16 cellular contexts compared by ENCODE assay signal in genomic region chr2:151845481-151845880, GRCh38.
A peak's percentile ranks its signal among the peaks of the same experiment; 100 is the strongest.
DNase-seq lines count a peak whose midpoint lies in the region; ATAC-seq lines count a peak whose summit lies in the region.
"Had no signal": no experiment of that assay in that cellular context is flagged by ENCODE, and none has a peak within 500 bp of the region (broad histone marks: within the 10 kb centered on the region; RNA-seq: fewer than 3 reads in every experiment).

No MANE protein-coding gene starts in this region.

- no peaks in the 10 kb centered on the region for H3K27me3 Mint-ChIP-seq in stimulated activated memory B cell treated with anti-CD40 and anti-IgM and Interleukin-4, amounts not matched to agents 10 μg/mL and 1 μg/mL and 100 μg/mL, for 72 hours
- H3K27me3 Mint-ChIP-seq: IgD-negative memory B cell had no signal

- peak overlapping the region; percentile 17 for H3K27ac Mint-ChIP-seq in stimulated activated memory B cell treated with anti-CD40 and anti-IgM and Interleukin-4, amounts not matched to agents 10 μg/mL and 1 μg/mL and 100 μg/mL, for 72 hours
- H3K27ac Mint-ChIP-seq: CD4-positive, alpha-beta memory T cell; IgD-negative memory B cell had no signal

- H3K4me3 Mint-ChIP-seq in stimulated activated memory B cell treated with anti-CD40 and anti-IgM and Interleukin-4, amounts not matched to agents 10 μg/mL and 1 μg/mL and 100 μg/mL, for 72 hours: no peak overlapping the region
- H3K4me3 Mint-ChIP-seq: CD4-positive, alpha-beta memory T cell; IgD-negative memory B cell had no signal

- DNase-seq in NCI-H748 (lab: John Stamatoyannopoulos, UW; ENCODE audit: unreplicated experiment): peak; percentile 21
- DNase-seq in NCI-H748 treated with DMSO at 0.1 percent for 48 hours (lab: John Stamatoyannopoulos, UW): no peak
- no peak for DNase-seq in NCI-H510A (lab: John Stamatoyannopoulos, UW)
- no peak for DNase-seq in DMS79 treated with DMSO at 0.1 percent for 48 hours (lab: John Stamatoyannopoulos, UW)
- DNase-seq: 8988T; Calu3; CD4-positive, alpha-beta memory T cell; NCI-H1417 treated with DMSO at 0.1 percent for 48 hours; NCI-H2029; NCI-H524 had no signal

- H3K27ac ChIP-seq in cingulate gyrus (ENCODE audit: low read depth, low read length): peak overlapping the region; percentile 29
- H3K27ac ChIP-seq: HL-60 had no signal

- no peaks in the 10 kb centered on the region for H3K9me3 Mint-ChIP-seq in stimulated activated memory B cell treated with anti-CD40 and anti-IgM and Interleukin-4, amounts not matched to agents 10 μg/mL and 1 μg/mL and 100 μg/mL, for 72 hours
- H3K9me3 Mint-ChIP-seq: CD4-positive, alpha-beta memory T cell had no signal

- peak; percentile 3 for ATAC-seq in HG03066 (IDR thresholded peaks at IDR 0.05; ENCODE audit: low read depth, unreplicated experiment)
- no peak for ATAC-seq in stimulated activated memory B cell treated with anti-CD40 and anti-IgM and Interleukin-4, amounts not matched to agents 10 μg/mL and 1 μg/mL and 100 μg/mL, for 72 hours
- ATAC-seq in GM18870 (IDR thresholded peaks at IDR 0.05; ENCODE audit: unreplicated experiment): no peak

- H3K4me1 Mint-ChIP-seq in stimulated activated memory B cell treated with anti-CD40 and anti-IgM and Interleukin-4, amounts not matched to agents 10 μg/mL and 1 μg/mL and 100 μg/mL, for 72 hours: peaks cover 31% of the 10 kb centered on the region
- H3K4me1 Mint-ChIP-seq: CD4-positive, alpha-beta memory T cell had no signal

- no peaks in the 10 kb centered on the region for H3K36me3 Mint-ChIP-seq in stimulated activated memory B cell treated with anti-CD40 and anti-IgM and Interleukin-4, amounts not matched to agents 10 μg/mL and 1 μg/mL and 100 μg/mL, for 72 hours
- H3K36me3 Mint-ChIP-seq: CD4-positive, alpha-beta memory T cell had no signal
